Comparison of ENCODE assay signal across 15 cellular contexts in genomic region chr6:158115508-158115907, GRCh38. TPM values are rescaled to one million over a fixed set of nuclear protein-coding genes. Genes with fewer than 3 reads are reported as not detected.
DNase-seq lines count a peak whose midpoint lies in the region; ATAC-seq, FAIRE-seq and TF ChIP-seq lines count a peak whose summit lies in the region.
"Had no signal": no experiment of that assay in that cellular context is flagged by ENCODE, and none has a peak within 500 bp of the region (broad histone marks: within the 10 kb centered on the region; RNA-seq: fewer than 3 reads in every experiment).

No MANE protein-coding gene starts in this region.

- no peak overlapping the region for H3K4me3 ChIP-seq in HepG2 (replicated peaks in 1 of 3; ENCODE audit: insufficient read depth in 1 of 3, low read depth in 2 of 3, low read length in 3 of 3)
- H3K4me3 ChIP-seq in right lobe of liver: no peak overlapping the region
- no peak overlapping the region for H3K4me3 ChIP-seq in Panc1 (ENCODE audit: low read depth in 2 of 2, low read length in 2 of 2)
- H3K4me3 ChIP-seq in endodermal cell (ENCODE audit: low read length): no peak overlapping the region

- no peak for TF ChIP-seq RAD21 in HepG2 (CRISPR knock-in tag; IDR thresholded peaks at IDR 0.05)

- H3K9ac ChIP-seq in HepG2 (ENCODE audit: insufficient read depth, low read depth, low read length) (no peak overlapping the region), endodermal cell (ENCODE audit: extremely low read depth, low read length, poor library complexity, severe bottlenecking) (no peak overlapping the region)

- no peak for DNase-seq in HepG2 (ENCODE audit: low spot score)
- DNase-seq in right lobe of liver: no peak
- no peak for DNase-seq in Panc1 (ENCODE audit: low read depth, low spot score)
- no peak for DNase-seq in endodermal cell
- DNase-seq in RKO (ENCODE audit: low spot score): no peak
- DNase-seq: C1 segment of cervical spinal cord; Calu3; CD4-positive, alpha-beta T cell; DMS 273 treated with DMSO at 0.1 percent for 48 hours had no signal

- CTCF ChIA-PET in HepG2 (lab: Yijun Ruan, JAX; ENCODE audit: low intra/inter-chr PET ratio, low total read pairs) (no interaction called here), Panc1 (lab: Charles Lee) (no interaction called here)

- H3K27me3 ChIP-seq in HepG2 (ENCODE audit: control insufficient read depth in 1 of 2, insufficient read depth in 2 of 2, low read length in 2 of 2): no peaks in the 10 kb centered on the region
- no peaks in the 10 kb centered on the region for H3K27me3 ChIP-seq in right lobe of liver
- H3K27me3 ChIP-seq in Panc1 (ENCODE audit: control insufficient read depth, insufficient read depth, low read length): no peaks in the 10 kb centered on the region
- H3K27me3 ChIP-seq in endodermal cell (ENCODE audit: control insufficient read depth, insufficient read depth, low read length, poor library complexity, severe bottlenecking): no peaks in the 10 kb centered on the region

- H3K9me3 Mint-ChIP-seq in endodermal cell: no peaks in the 10 kb centered on the region
- H3K9me3 Mint-ChIP-seq: CD4-positive, alpha-beta T cell had no signal

- no peaks in the 10 kb centered on the region for H3K27me3 Mint-ChIP-seq in endodermal cell (ENCODE audit: insufficient read depth)
- H3K27me3 Mint-ChIP-seq: B cell; CD4-positive, alpha-beta T cell had no signal

- no peaks in the 10 kb centered on the region for H3K79me2 ChIP-seq in HepG2 (ENCODE audit: insufficient read depth, low read length)

- TF ChIP-seq EP300 in HepG2 (IDR thresholded peaks at IDR 0.05; ENCODE audit: low read depth in 2 of 2, low read length in 2 of 2) (no peak), HepG2 (CRISPR knock-in tag; IDR thresholded peaks at IDR 0.05; ENCODE audit: borderline replicate concordance) (no peak)

- H3K4me1 ChIP-seq in HepG2 (ENCODE audit: insufficient read depth, low read length): no peaks in the 10 kb centered on the region
- H3K4me1 ChIP-seq in right lobe of liver: no peaks in the 10 kb centered on the region
- no peaks in the 10 kb centered on the region for H3K4me1 ChIP-seq in Panc1 (ENCODE audit: control insufficient read depth, insufficient read depth, low read length)
- H3K4me1 ChIP-seq in endodermal cell (ENCODE audit: control insufficient read depth, insufficient read depth, low read length): no peaks in the 10 kb centered on the region

- H3K36me3 Mint-ChIP-seq in endodermal cell (ENCODE audit: low read depth): peaks cover 54% of the 10 kb centered on the region

- WGBS in HepG2 (ENCODE audit: low lambda C conversion rate): 97% methylated on average over 6 of the region's 6 CpGs
- 89% methylated on average over 4 of the region's 6 CpGs for WGBS in right lobe of liver (ENCODE audit: insufficient coverage, low coverage, low lambda C conversion rate, missing lambda C conversion rate)
- 97 to 100% methylated on average over 3 to 6 of the region's 6 CpGs for WGBS in endodermal cell (ENCODE audit: insufficient coverage in 1 of 2, insufficient read length in 1 of 2), 2 experiments

- H4K20me1 ChIP-seq in HepG2 (ENCODE audit: insufficient read depth, low read length): no peaks in the 10 kb centered on the region

- TF ChIP-seq POLR2A in HepG2 (IDR thresholded peaks at IDR 0.05; ENCODE audit: insufficient read depth in 1 of 2, low read depth in 2 of 2, low read length in 2 of 2) (no peak), right lobe of liver (IDR thresholded peaks at IDR 0.05) (no peak)

- BruUV-seq in HepG2 (replicated peaks; lab: Mats Ljungman, UMichigan): no TSS peak
- no TSS peak for BruUV-seq in Panc1 (replicated peaks; lab: Mats Ljungman, UMichigan)

- intact Hi-C loops in HepG2 (cut with micrococcal nuclease; ENCODE audit: unreplicated experiment): no loop called here
- intact Hi-C loops in right lobe of liver (cut with DNase I): no loop called here
- intact Hi-C loops in Panc1 (cut with micrococcal nuclease; ENCODE audit: unreplicated experiment): no loop called here

- H2AFZ ChIP-seq in HepG2 (ENCODE audit: low read length): no peak overlapping the region

- H3K36me3 ChIP-seq in HepG2 (replicated peaks in 1 of 2; ENCODE audit: control insufficient read depth in 1 of 2, insufficient read depth in 2 of 2, low read length in 2 of 2): peaks cover 0 to 7% of the 10 kb centered on the region in 2 experiments; a peak in 4 of 5 replicates
- H3K36me3 ChIP-seq in right lobe of liver: peaks cover 0 to under 1% (median 0%) of the 10 kb centered on the region in 4 donors
- peaks cover 3% of the 10 kb centered on the region; the same call in 1 of the 2 replicates for H3K36me3 ChIP-seq in Panc1 (ENCODE audit: control insufficient read depth, insufficient read depth, low read length)
- peaks cover 97% of the 10 kb centered on the region for H3K36me3 ChIP-seq in endodermal cell (ENCODE audit: control insufficient read depth, insufficient read depth, low read length)

- ATAC-seq in HepG2 (peak; percentile 71), right lobe of liver (no peak), Panc1 (peak; percentile 40; the same call in 1 of the 2 replicates), HG02759 (IDR thresholded peaks at IDR 0.05; ENCODE audit: unreplicated experiment) (no peak), HG03097 (IDR thresholded peaks at IDR 0.05; ENCODE audit: low FRiP score, unreplicated experiment) (no peak)

- no peak overlapping the region for H3K4me2 ChIP-seq in HepG2 (ENCODE audit: low read depth, low read length)

- in situ Hi-C loops in HepG2 (cut with HindIII; ENCODE audit: extremely low pct_ligation_motif_present, low pct_unique_long_range_greater_than_20kb) (no loop called here), Panc1 (cut with HindIII; ENCODE audit: low pct_unique_long_range_greater_than_20kb, low sequenced_read_pairs) (no loop called here)

- no peak overlapping the region for H3K27ac Mint-ChIP-seq in endodermal cell
- H3K27ac Mint-ChIP-seq: B cell; CD4-positive, alpha-beta T cell had no signal

- TF ChIP-seq CTCF in HepG2 (CRISPR knock-in tag; IDR thresholded peaks at IDR 0.05): no peak
- no peak for TF ChIP-seq CTCF in right lobe of liver (IDR thresholded peaks at IDR 0.05)
- TF ChIP-seq CTCF in Panc1 (IDR thresholded peaks at IDR 0.05): no peak
- TF ChIP-seq CTCF in endodermal cell (conservative IDR thresholded peaks at IDR 0.05): peak; percentile 30

- no peak overlapping the region for H3K4me3 Mint-ChIP-seq in endodermal cell
- H3K4me3 Mint-ChIP-seq: B cell; CD4-positive, alpha-beta T cell had no signal

- POLR2A ChIA-PET in HepG2 (lab: Yijun Ruan, JAX) (no interaction called here), Panc1 (lab: Charles Lee) (no interaction called here)

- H3K9me3 ChIP-seq in HepG2 (ENCODE audit: low read length) (no peaks in the 10 kb centered on the region), right lobe of liver (no peaks in the 10 kb centered on the region), Panc1 (ENCODE audit: control insufficient read depth, insufficient read depth, low read depth, low read length) (no peaks in the 10 kb centered on the region), endodermal cell (ENCODE audit: control insufficient read depth, low read length) (no peaks in the 10 kb centered on the region)

- H3K27ac ChIP-seq in HepG2 (ENCODE audit: extremely low read length, insufficient read depth, low read length) (no peak overlapping the region), right lobe of liver (no peak overlapping the region), Panc1 (ENCODE audit: low read length) (no peak overlapping the region), endodermal cell (ENCODE audit: low read depth, low read length) (no peak overlapping the region)

- H3K4me1 Mint-ChIP-seq in endodermal cell: peaks cover 3% of the 10 kb centered on the region
- H3K4me1 Mint-ChIP-seq: B cell had no signal

- FAIRE-seq in HepG2 (lab: Jason Lieb, UNC): no peak
- FAIRE-seq: GM18507, H54, HTR-8/SVneo had no signal

RNA-seq across cellular contexts. Expression of gene SERAC1, which starts 52.6 kb away (rescaled TPM):
- total RNA-seq in HepG2 (2016; rRNA removed; fragmentation: Illumina TruSeq; extraction: Trizol) (8.1 and 9.6 TPM in 2 replicates), right lobe of liver (1 to 10 TPM; 3.0 to 5.1 (median 4.4) TPM), Panc1 (2021; ENCODE audit: unreplicated experiment) (8.2 TPM), endodermal cell (10 to 100 TPM; 15.1 to 19.4 TPM)
- total RNA-seq in HepG2 (2016; cell fraction: cytosol; rRNA removed; fragmentation: Illumina TruSeq; extraction: Trizol; ENCODE audit: low read depth): 1.6 and 2.3 TPM in 2 replicates
- total RNA-seq in HepG2 (2016; cell fraction: insoluble cytoplasmic fraction; rRNA removed; fragmentation: Illumina TruSeq; extraction: Trizol): 7.7 and 9.8 TPM in 2 replicates
- 3.9 and 4.2 TPM in 2 replicates for total RNA-seq in HepG2 (2016; cell fraction: membrane; rRNA removed; fragmentation: Illumina TruSeq; extraction: Trizol)
- 7.4 and 8.9 TPM in 2 replicates for total RNA-seq in HepG2 (2016; cell fraction: nucleus; rRNA removed; fragmentation: Illumina TruSeq; extraction: Trizol)
- polyA plus RNA-seq in HepG2 (2011; rRNA removed): 4.5 and 5.5 TPM in 2 replicates
- polyA plus RNA-seq in HepG2 (2011; cell fraction: cytosol; rRNA removed): 2.2 and 4.5 TPM in 2 replicates
- 4.5 and 5.0 TPM in 2 replicates for polyA plus RNA-seq in HepG2 (2011; cell fraction: nucleus; rRNA removed)
- polyA plus RNA-seq in HepG2 (2012): 5.7 and 6.2 TPM in 2 replicates
- polyA plus RNA-seq in HepG2 (2016; cell fraction: cytosol; fragmentation: Illumina TruSeq; extraction: Trizol; ENCODE audit: low read depth): 0.77 and 0.81 TPM in 2 replicates
- 6.7 and 7.8 TPM in 2 replicates for polyA plus RNA-seq in HepG2 (2016; cell fraction: insoluble cytoplasmic fraction; fragmentation: Illumina TruSeq; extraction: Trizol; ENCODE audit: low read depth)
- polyA plus RNA-seq in HepG2 (2016; cell fraction: membrane; fragmentation: Illumina TruSeq; extraction: Trizol; ENCODE audit: low read depth): 2.3 TPM in 2 replicates
- 10.6 and 11.6 TPM in 2 replicates for polyA plus RNA-seq in HepG2 (2016; cell fraction: nucleus; fragmentation: Illumina TruSeq; extraction: Trizol; ENCODE audit: insufficient read depth, low read depth)
- polyA minus RNA-seq in HepG2 (2011; rRNA and poly(A)+ RNA removed; ENCODE audit: low replicate concordance): 1.2 and 2.3 TPM in 2 replicates
- polyA minus RNA-seq in HepG2 (2011; cell fraction: cytosol; rRNA and poly(A)+ RNA removed): 3.6 and 3.9 TPM in 2 replicates
- 9.7 and 11.6 TPM in 2 replicates for polyA minus RNA-seq in HepG2 (2011; cell fraction: nucleus; rRNA and poly(A)+ RNA removed)
- polyA plus RNA-seq in Panc1 (2012; ENCODE audit: insufficient read length): 4.7 TPM
- 17.6 TPM for polyA plus RNA-seq in endodermal cell (2013, experiment 1 of 2)
- polyA plus RNA-seq in endodermal cell (2013, experiment 2 of 2): 17.1 TPM

RNA-seq across cellular contexts. Expression of gene GTF2H5, which starts 52.6 kb away (rescaled TPM):
- total RNA-seq in HepG2 (2016; rRNA removed; fragmentation: Illumina TruSeq; extraction: Trizol) (45.9 and 68.0 TPM in 2 replicates), right lobe of liver (10 to 100 TPM in 4 of 6 experiments, 1 to 10 TPM in 2; 3.4 to 16.3 (median 11.8) TPM), Panc1 (2021; ENCODE audit: unreplicated experiment) (54.4 TPM), endodermal cell (10 to 100 TPM; 31.3 to 41.6 TPM)
- 28.7 and 36.7 TPM in 2 replicates for total RNA-seq in HepG2 (2016; cell fraction: cytosol; rRNA removed; fragmentation: Illumina TruSeq; extraction: Trizol; ENCODE audit: low read depth)
- total RNA-seq in HepG2 (2016; cell fraction: insoluble cytoplasmic fraction; rRNA removed; fragmentation: Illumina TruSeq; extraction: Trizol): 49.0 and 71.1 TPM in 2 replicates
- 36.3 and 42.5 TPM in 2 replicates for total RNA-seq in HepG2 (2016; cell fraction: membrane; rRNA removed; fragmentation: Illumina TruSeq; extraction: Trizol)
- 15.2 and 16.4 TPM in 2 replicates for total RNA-seq in HepG2 (2016; cell fraction: nucleus; rRNA removed; fragmentation: Illumina TruSeq; extraction: Trizol)
- 5.0 and 7.4 TPM in 2 replicates for polyA plus RNA-seq in HepG2 (2011; rRNA removed)
- polyA plus RNA-seq in HepG2 (2011; cell fraction: cytosol; rRNA removed): 3.1 and 4.2 TPM in 2 replicates
- polyA plus RNA-seq in HepG2 (2011; cell fraction: nucleus; rRNA removed): 1.3 and 1.5 TPM in 2 replicates
- polyA plus RNA-seq in HepG2 (2012): 12.3 and 19.5 TPM in 2 replicates
- polyA plus RNA-seq in HepG2 (2016; cell fraction: cytosol; fragmentation: Illumina TruSeq; extraction: Trizol; ENCODE audit: low read depth): 33.3 and 41.1 TPM in 2 replicates
- 68.1 and 71.8 TPM in 2 replicates for polyA plus RNA-seq in HepG2 (2016; cell fraction: insoluble cytoplasmic fraction; fragmentation: Illumina TruSeq; extraction: Trizol; ENCODE audit: low read depth)
- 37.1 and 41.1 TPM in 2 replicates for polyA plus RNA-seq in HepG2 (2016; cell fraction: membrane; fragmentation: Illumina TruSeq; extraction: Trizol; ENCODE audit: low read depth)
- 29.2 and 31.1 TPM in 2 replicates for polyA plus RNA-seq in HepG2 (2016; cell fraction: nucleus; fragmentation: Illumina TruSeq; extraction: Trizol; ENCODE audit: insufficient read depth, low read depth)
- polyA minus RNA-seq in HepG2 (2011; rRNA and poly(A)+ RNA removed; ENCODE audit: low replicate concordance): 1.1 TPM in 2 replicates
- polyA minus RNA-seq in HepG2 (2011; cell fraction: cytosol; rRNA and poly(A)+ RNA removed): 0.89 and 1.4 TPM in 2 replicates
- 2.1 and 2.6 TPM in 2 replicates for polyA minus RNA-seq in HepG2 (2011; cell fraction: nucleus; rRNA and poly(A)+ RNA removed)
- 37.8 TPM for polyA plus RNA-seq in Panc1 (2012; ENCODE audit: insufficient read length)
- 24.2 TPM for polyA plus RNA-seq in endodermal cell (2013, experiment 1 of 2)
- 23.0 TPM for polyA plus RNA-seq in endodermal cell (2013, experiment 2 of 2)

Comparison
In these comparisons a context has a peak if more than half of its experiments do, and no peak if none do; other contexts are left out.
1. ATAC-seq: peak in HepG2 (single experiment) and Panc1 (single experiment); none in right lobe of liver (0 of 4), HG02759 (single experiment) and HG03097 (single experiment).